In genomic region chr2:177325554-177325953, GRCh38 we compare ENCODE assay signal across 15 cellular contexts.
A peak's percentile ranks its signal among the peaks of the same experiment; 100 is the strongest.
DNase-seq lines count a peak whose midpoint lies in the region; ATAC-seq, FAIRE-seq and TF ChIP-seq lines count a peak whose summit lies in the region.
"Had no signal": no experiment of that assay in that cellular context is flagged by ENCODE, and none has a peak within 500 bp of the region (broad histone marks: within the 10 kb centered on the region; RNA-seq: fewer than 3 reads in every experiment).

No MANE protein-coding gene starts in this region.

- TF ChIP-seq POLR2A in right lobe of liver (IDR thresholded peaks at IDR 0.05) (no peak), H54 (IDR thresholded peaks at IDR 0.05; ENCODE audit: low read depth, low read length) (no peak)

- no peak for TF ChIP-seq CTCF in right lobe of liver (IDR thresholded peaks at IDR 0.05)

- DNase-seq in astrocyte of the hippocampus (ENCODE audit: low read depth, low spot score) (peak; percentile 29), right lobe of liver (no peak), UCSD-AML1 (lab: John Stamatoyannopoulos, UW; ENCODE audit: unreplicated experiment) (no peak), NCI-H345 (lab: John Stamatoyannopoulos, UW) (no peak), middle frontal gyrus (ENCODE audit: extremely low spot score, low spot score) (no peak), H54 (ENCODE audit: insufficient read length, low spot score) (no peak)
- DNase-seq: activated CD4-positive, CD25-positive, alpha-beta regulatory T cell treated with anti-CD3 and anti-CD28 coated beads, Interleukin-2, amount 50 U/mL, for 72 hours; activated gamma-delta T cell; cerebellar nuclear complex; kidney; NCI-H1694; NK-92 treated with Interleukin-12 subunit alpha and Interleukin-12 subunit beta, amount 100 ng/mL, for 24 hours had no signal

- H3K27ac ChIP-seq in right lobe of liver = peak overlapping the region; percentile 29 to 88 (median 60)
- H3K27ac ChIP-seq: C4-2B had no signal

- peaks cover 0 to 58% (median 19%) of the 10 kb centered on the region in 4 donors for H3K4me1 ChIP-seq in right lobe of liver

- peak; percentile 83 for ATAC-seq in GM18508 (IDR thresholded peaks at IDR 0.05; ENCODE audit: insufficient read depth, unreplicated experiment)
- ATAC-seq in HG02938 (IDR thresholded peaks at IDR 0.05; ENCODE audit: unreplicated experiment) = peak; percentile 60
- peak; percentile 6 to 48 (median 40) for ATAC-seq in right lobe of liver

- 27% methylated on average over 1 of the region's 1 CpG for WGBS in right lobe of liver (ENCODE audit: insufficient coverage, low coverage, low lambda C conversion rate, missing lambda C conversion rate)

- no peaks in the 10 kb centered on the region for H3K36me3 ChIP-seq in right lobe of liver

- intact Hi-C loops in right lobe of liver (cut with DNase I) = no loop called here

- H3K9me3 ChIP-seq in right lobe of liver = no peaks in the 10 kb centered on the region

- FAIRE-seq in H54 (lab: Jason Lieb, UNC) = no peak
- FAIRE-seq: kidney had no signal

- H3K27me3 ChIP-seq in right lobe of liver = no peaks in the 10 kb centered on the region

- no peak overlapping the region for H3K4me3 ChIP-seq in right lobe of liver
